In the genomic region with DNA sequence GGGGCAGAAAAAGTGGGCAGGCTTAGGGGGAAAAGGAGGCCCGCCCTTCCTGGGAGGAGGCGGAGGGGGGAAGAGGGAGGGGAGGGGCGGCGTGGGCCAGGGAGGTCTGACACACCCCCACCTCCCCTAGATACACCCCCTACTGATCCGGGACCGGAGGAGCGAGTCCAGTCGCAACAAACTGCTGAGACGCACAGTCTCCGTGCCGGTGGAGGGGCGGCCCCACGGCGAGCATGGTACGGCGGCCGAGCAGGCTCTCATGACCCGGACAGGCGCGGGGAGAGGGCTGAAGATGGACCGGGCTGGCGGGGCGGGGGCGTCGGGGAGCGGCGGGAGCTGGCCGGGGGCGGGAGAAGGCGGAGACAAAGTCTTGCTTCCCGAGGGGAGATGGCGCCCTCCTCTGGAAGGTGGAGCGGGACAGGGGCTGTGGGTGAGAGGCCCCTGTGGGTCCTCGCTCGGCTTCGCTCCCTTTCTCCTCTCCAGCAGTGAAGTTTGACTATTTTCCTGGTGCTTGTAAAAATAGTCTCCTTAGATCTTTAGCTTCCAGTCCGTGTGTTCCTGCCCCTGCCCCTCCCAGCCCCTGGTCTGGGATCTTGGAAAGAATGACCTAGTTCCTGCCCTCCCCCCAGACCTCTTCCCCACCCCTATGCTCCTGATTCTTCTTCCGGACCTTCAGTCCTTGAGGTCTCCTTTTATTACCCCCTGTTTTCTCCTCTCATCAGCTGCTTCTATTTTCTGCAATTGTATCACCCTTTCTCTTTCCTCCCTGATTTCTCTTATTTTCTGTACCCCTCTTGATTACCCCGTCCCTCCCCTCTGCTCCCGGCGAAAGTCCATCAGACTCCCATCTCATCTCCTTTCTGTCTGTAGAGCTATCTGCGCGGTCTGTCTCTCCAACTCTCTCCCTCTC, we compare ENCODE assay signal across 8 cellular contexts. TPM values are rescaled to one million over a fixed set of nuclear protein-coding genes. Genes with fewer than 3 reads are reported as not detected.
DNase-seq lines count a peak whose midpoint lies in the region; ATAC-seq, FAIRE-seq and TF ChIP-seq lines count a peak whose summit lies in the region.

No MANE protein-coding gene starts in this region.

- H4K12ac ChIP-seq in trophoblast cell (ENCODE audit: low read depth, low read length): peak overlapping the region; percentile 74

- H2BK120ac ChIP-seq in trophoblast cell (ENCODE audit: insufficient read depth, low read length, poor library complexity): peak overlapping the region; percentile 66

- H3K4ac ChIP-seq in trophoblast cell (ENCODE audit: low read depth, low read length): peak overlapping the region; percentile 55

- 0 out of 2 replicates have a peak, but pooled peaks cover 4% of the 10 kb centered on the region for H3F3A ChIP-seq in Loucy (ENCODE audit: low read depth)
- peaks cover 27% of the 10 kb centered on the region for H3F3A ChIP-seq in SU-DHL-6 (ENCODE audit: insufficient read depth)

- peaks cover 44% of the 10 kb centered on the region for H3K4me1 ChIP-seq in Loucy (ENCODE audit: insufficient read depth, low read length, poor library complexity, severe bottlenecking)
- peaks cover 21 to 26% of the 10 kb centered on the region in 2 experiments for H3K4me1 ChIP-seq in trophoblast cell (ENCODE audit: control insufficient read depth in 1 of 2, insufficient read depth in 2 of 2, low read length in 2 of 2)
- H3K4me1 ChIP-seq in transverse colon: peaks cover 17 to 50% (median 42%) of the 10 kb centered on the region in 4 donors

- no peak for TF ChIP-seq EP300 in transverse colon (IDR thresholded peaks at IDR 0.05; ENCODE audit: low read depth)

- no peak overlapping the region for H2BK12ac ChIP-seq in trophoblast cell (ENCODE audit: low read length)

- H3K14ac ChIP-seq in trophoblast cell (ENCODE audit: low read length): peak overlapping the region; percentile 81

- intact Hi-C loops in Right ventricle myocardium superior (cut with DNase I) (loop anchor here (2.0 to 10.0 kb wide), 2 partner anchors 35 to 149 kb away; partner anchors contain the start of gene KIFC1), transverse colon (cut with DNase I; ENCODE audit: low total_unique reads) (no loop called here)

- no CpG with 5 or more reads among the region's 43 CpGs for WGBS in trophoblast cell (ENCODE audit: extremely low coverage, insufficient coverage, insufficient read length)
- WGBS in transverse colon (ENCODE audit: low coverage in 1 of 2), 2 donors: 1 to 4% methylated on average over 9 to 41 of the region's 43 CpGs

- H2AK5ac ChIP-seq in trophoblast cell (ENCODE audit: low read length): no peak overlapping the region

- in situ Hi-C loops in transverse colon (cut with MboI; ENCODE audit: low pct_ligation_motif_present in 1 of 4, low pct_unique_long_range_greater_than_20kb in 1 of 4, low sequenced_read_pairs in 3 of 4): no loop called here

- H3K9ac ChIP-seq in Loucy (ENCODE audit: low read depth, low read length, poor library complexity, severe bottlenecking) (peak overlapping the region; percentile 84), SU-DHL-6 (ENCODE audit: low read length) (peak overlapping the region; percentile 65), trophoblast cell (ENCODE audit: low read length) (peak overlapping the region; percentile 74)

- H4K20me1 ChIP-seq in Loucy (ENCODE audit: insufficient read depth, low read length, poor library complexity, severe bottlenecking) (peaks cover 25% of the 10 kb centered on the region), SU-DHL-6 (ENCODE audit: low read depth, low read length) (no peaks in the 10 kb centered on the region)

- peak; percentile 81 for ATAC-seq in Right ventricle myocardium superior (ENCODE audit: poor library complexity)

- TF ChIP-seq CTCF in Loucy (conservative IDR thresholded peaks at IDR 0.05; ENCODE audit: low read length): peak; percentile 61
- TF ChIP-seq CTCF in SU-DHL-6 (IDR thresholded peaks at IDR 0.05; ENCODE audit: insufficient read depth, low read length, poor library complexity, severe bottlenecking): peak; percentile 60
- peak; percentile 38 to 63 (median 46) for TF ChIP-seq CTCF in transverse colon (IDR thresholded peaks at IDR 0.05)

- H4K91ac ChIP-seq in trophoblast cell (ENCODE audit: low read depth, low read length): peak overlapping the region; percentile 92

- H3K36me3 ChIP-seq in Loucy (ENCODE audit: insufficient read depth, low read length): no peaks in the 10 kb centered on the region
- H3K36me3 ChIP-seq in SU-DHL-6 (ENCODE audit: low read length): no peaks in the 10 kb centered on the region
- no peaks in the 10 kb centered on the region for H3K36me3 ChIP-seq in trophoblast cell (ENCODE audit: control insufficient read depth in 1 of 2, insufficient read depth in 2 of 2, low read length in 2 of 2)
- H3K36me3 ChIP-seq in transverse colon: no peaks in the 10 kb centered on the region

- no peaks in the 10 kb centered on the region for H3K9me2 ChIP-seq in Loucy (replicated peaks; ENCODE audit: low read depth, low read length)
- no peaks in the 10 kb centered on the region for H3K9me2 ChIP-seq in SU-DHL-6 (replicated peaks; ENCODE audit: insufficient read depth, low read length)

- H2BK5ac ChIP-seq in trophoblast cell (ENCODE audit: low read depth, low read length, poor library complexity): peak overlapping the region; percentile 90

- H3K79me2 ChIP-seq in Loucy (ENCODE audit: insufficient read depth, low read length): peaks cover 25% of the 10 kb centered on the region; the same call in 1 of the 2 replicates
- H3K79me2 ChIP-seq in SU-DHL-6 (ENCODE audit: insufficient read depth, low read length): no peaks in the 10 kb centered on the region
- H3K79me2 ChIP-seq in trophoblast cell (ENCODE audit: control insufficient read depth, insufficient read depth, low read length, poor library complexity): peaks cover 6% of the 10 kb centered on the region

- H3K9me3 ChIP-seq in Loucy (ENCODE audit: insufficient read depth, low read depth, low read length) (no peaks in the 10 kb centered on the region), SU-DHL-6 (ENCODE audit: insufficient read depth, low read length) (no peaks in the 10 kb centered on the region), trophoblast cell (ENCODE audit: insufficient read depth, low read depth, low read length) (peaks cover 2% of the 10 kb centered on the region), transverse colon (no peaks in the 10 kb centered on the region)

- peak overlapping the region; percentile 86 for H4K8ac ChIP-seq in trophoblast cell (ENCODE audit: low read depth, low read length)

- peak overlapping the region; percentile 83 for H3K18ac ChIP-seq in trophoblast cell (ENCODE audit: low read length)

- peak overlapping the region; percentile 88 for H3K4me2 ChIP-seq in Loucy (ENCODE audit: low read depth, low read length, poor library complexity, severe bottlenecking)
- peak overlapping the region; percentile 72 for H3K4me2 ChIP-seq in SU-DHL-6 (ENCODE audit: low read depth, low read length, poor library complexity, severe bottlenecking)
- H3K4me2 ChIP-seq in trophoblast cell (ENCODE audit: low read length): peak overlapping the region; percentile 61

- FAIRE-seq in GM19239 (lab: Jason Lieb, UNC): peak; percentile 68

- peak; percentile 84 to 86 for DNase-seq in AML-193 (lab: John Stamatoyannopoulos, UW)
- DNase-seq in GM19239 (ENCODE audit: insufficient read length, low spot score): peak; percentile 84
- DNase-seq in activated naive CD8-positive, alpha-beta T cell treated with anti-CD3 and anti-CD28 coated beads, Interleukin-2, amount 50 U/mL, for 16 hours (ENCODE audit: low read depth, low spot score): peak; percentile 47
- peak; percentile 89 for DNase-seq in Right ventricle myocardium superior
- DNase-seq in trophoblast cell: peak; percentile 53 to 73
- peak; percentile 91 for DNase-seq in transverse colon

- H3K23ac ChIP-seq in trophoblast cell (ENCODE audit: low read length): no peak overlapping the region

- H3K27ac ChIP-seq in SU-DHL-6 (ENCODE audit: low read depth, low read length): peak overlapping the region; percentile 2; the same call in 1 of the 2 replicates
- H3K27ac ChIP-seq in trophoblast cell (ENCODE audit: low read depth, low read length): peak overlapping the region; percentile 91
- H3K27ac ChIP-seq in transverse colon: peak overlapping the region; percentile 85 to 95 (median 90)

- peaks cover 10% of the 10 kb centered on the region for H3K79me1 ChIP-seq in trophoblast cell (ENCODE audit: low read length)

- peak overlapping the region; percentile 83; the same call in 1 of the 2 replicates for H2AFZ ChIP-seq in Loucy (ENCODE audit: low read length)
- H2AFZ ChIP-seq in SU-DHL-6 (ENCODE audit: low read depth, low read length, severe bottlenecking): peak overlapping the region; percentile 35
- H2AFZ ChIP-seq in trophoblast cell (ENCODE audit: insufficient read depth, low read length, poor library complexity): peak overlapping the region; percentile 67

- TF ChIP-seq POLR2A in transverse colon (IDR thresholded peaks at IDR 0.05): peak; percentile 54

- H3K27me3 ChIP-seq in Loucy (ENCODE audit: insufficient read depth, low read length, poor library complexity, severe bottlenecking): no peaks in the 10 kb centered on the region
- H3K27me3 ChIP-seq in SU-DHL-6 (ENCODE audit: low read length): peaks cover 6% of the 10 kb centered on the region; the same call in 1 of the 2 replicates
- H3K27me3 ChIP-seq in trophoblast cell (ENCODE audit: insufficient read depth, low read length): no peaks in the 10 kb centered on the region
- no peaks in the 10 kb centered on the region for H3K27me3 ChIP-seq in transverse colon

- H3K4me3 ChIP-seq in Loucy (ENCODE audit: low read length, poor library complexity, severe bottlenecking): peak overlapping the region; percentile 84
- peak overlapping the region; percentile 58 for H3K4me3 ChIP-seq in SU-DHL-6 (ENCODE audit: insufficient read depth, low read length, poor library complexity, severe bottlenecking)
- H3K4me3 ChIP-seq in trophoblast cell (ENCODE audit: low read depth, low read length): peak overlapping the region; percentile 87
- H3K4me3 ChIP-seq in transverse colon: peak overlapping the region; percentile 42 to 58 (median 50)

RNA-seq across cellular contexts. Expression of gene SYNGAP1, which starts 6.1 kb away (rescaled TPM):
- total RNA-seq in Right ventricle myocardium superior: 4.8 TPM
- polyA plus RNA-seq in trophoblast cell (2013): 11.3 and 23.2 TPM in 2 replicates
- 10 to 100 TPM in 2 of 4 donors, 1 to 10 TPM in 2; 4.9 to 37.2 (median 11.1) TPM for total RNA-seq in transverse colon

RNA-seq across cellular contexts. Expression of gene CUTA, which starts 8.0 kb away (rescaled TPM):
- total RNA-seq in Right ventricle myocardium superior: 102 TPM
- 201 and 213 TPM in 2 replicates for polyA plus RNA-seq in trophoblast cell (2013)
- total RNA-seq in transverse colon: 100 to 1,000 TPM in 2 of 4 donors, 10 to 100 TPM in 2; 18.9 to 134 (median 91.3) TPM

RNA-seq across cellular contexts. Expression of gene PHF1, which starts 15.1 kb away (rescaled TPM):
- total RNA-seq in Right ventricle myocardium superior (50.6 TPM), transverse colon (100 to 1,000 TPM in 1 of 4 donors, 10 to 100 TPM in 3; 47.8 to 110 (median 48.4) TPM)
- 42.6 and 42.7 TPM in 2 replicates for polyA plus RNA-seq in trophoblast cell (2013)

RNA-seq across cellular contexts. Expression of gene ZBTB9, which starts 28.5 kb away (rescaled TPM):
- 4.3 TPM for total RNA-seq in Right ventricle myocardium superior
- 5.7 and 6.1 TPM in 2 replicates for polyA plus RNA-seq in trophoblast cell (2013)
- total RNA-seq in transverse colon: 1 to 10 TPM in 2 of 4 donors, not detected in 2; 2.2 to 3.2 TPM

RNA-seq across cellular contexts. Expression of gene KIFC1, which starts 34.3 kb away (rescaled TPM):
- total RNA-seq in Right ventricle myocardium superior (0.97 TPM), transverse colon (10 to 100 TPM in 1 of 4 donors, 1 to 10 TPM in 3; 2.6 to 51.5 (median 5.8) TPM)
- 66.1 and 66.6 TPM in 2 replicates for polyA plus RNA-seq in trophoblast cell (2013)

Comparison
In these comparisons a context has a peak if more than half of its experiments do, and no peak if none do; other contexts are left out.
1. Peak in every context shown above with its lines: DNase-seq, ATAC-seq, H3K4me3 ChIP-seq and H3K27ac ChIP-seq.
2. H3K27ac ChIP-seq: peak in every context shown above with its lines; median percentile 91 in trophoblast cell; 90 in transverse colon; 2 in SU-DHL-6.